In the genomic region with DNA sequence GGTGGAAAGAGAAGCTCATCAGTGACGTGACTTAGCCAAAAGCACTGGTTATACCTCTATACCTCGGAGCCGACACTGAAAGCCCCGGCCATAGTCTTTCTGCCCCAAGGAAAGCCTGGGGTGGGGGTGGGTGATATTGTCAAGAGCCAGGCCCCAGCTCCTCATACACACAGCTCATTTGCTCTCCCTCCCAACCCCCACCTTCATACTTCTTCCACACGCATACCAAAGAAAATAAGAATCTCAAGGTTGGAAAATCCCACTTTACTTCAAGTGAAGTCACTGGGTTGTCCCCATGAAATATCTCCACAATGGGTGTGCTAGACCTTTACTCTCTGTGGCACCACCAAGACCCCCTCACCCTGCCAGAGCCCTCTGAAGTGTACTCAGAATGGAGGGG, we compare ENCODE assay signal across 7 cellular contexts. TPM values are rescaled to one million over a fixed set of nuclear protein-coding genes. Genes with fewer than 3 reads are reported as not detected.
DNase-seq lines count a peak whose midpoint lies in the region; ATAC-seq and TF ChIP-seq lines count a peak whose summit lies in the region.

No MANE protein-coding gene starts in this region.

- H3K9me3 ChIP-seq in WERI-Rb-1 (ENCODE audit: severe bottlenecking) (no peaks in the 10 kb centered on the region), HAP-1 (peaks cover 8% of the 10 kb centered on the region)

- H3K27ac Mint-ChIP-seq in glutamatergic neuron (ENCODE audit: unreplicated experiment): no peak overlapping the region
- H3K27ac Mint-ChIP-seq in stimulated activated naive B cell treated with anti-CD40 and anti-IgM and Interleukin-4, amounts not matched to agents 10 μg/mL and 1 μg/mL and 100 μg/mL, for 72 hours: peak overlapping the region; percentile 98

- H3K9me3 Mint-ChIP-seq in glutamatergic neuron (ENCODE audit: unreplicated experiment): peaks cover 20% of the 10 kb centered on the region
- peaks cover 7% of the 10 kb centered on the region in 2 donors for H3K9me3 Mint-ChIP-seq in stimulated activated naive B cell treated with anti-CD40 and anti-IgM and Interleukin-4, amounts not matched to agents 10 μg/mL and 1 μg/mL and 100 μg/mL, for 72 hours

- H3K4me3 ChIP-seq in GM12864 (ENCODE audit: low read depth, low read length) (peak overlapping the region; percentile 69), WERI-Rb-1 (ENCODE audit: low read depth, low read length) (no peak overlapping the region), HAP-1 (no peak overlapping the region)

- TF ChIP-seq CTCF in GM12864 (IDR thresholded peaks at IDR 0.05; ENCODE audit: low read depth, low read length, missing control alignments) (no peak), WERI-Rb-1 (IDR thresholded peaks at IDR 0.05; ENCODE audit: low read depth, low read length) (no peak), glutamatergic neuron (IDR thresholded peaks at IDR 0.05; ENCODE audit: partially characterized antibody, unreplicated experiment) (no peak)

- peak; percentile 17 to 38 for ATAC-seq in stimulated activated naive B cell treated with anti-CD40 and anti-IgM and Interleukin-4, amounts not matched to agents 10 μg/mL and 1 μg/mL and 100 μg/mL, for 72 hours (replicated peaks)

- DNase-seq in GM12864 (ENCODE audit: low read depth): no peak
- no peak for DNase-seq in WERI-Rb-1
- DNase-seq in glutamatergic neuron: no peak
- no peak for DNase-seq in stimulated activated naive B cell treated with anti-CD40 and anti-IgM and Interleukin-4, amounts not matched to agents 10 μg/mL and 1 μg/mL and 100 μg/mL, for 72 hours
- DNase-seq in HAP-1 (ENCODE audit: low spot score in 2 of 2): no peak
- DNase-seq in NCI-H2196 (lab: John Stamatoyannopoulos, UW; ENCODE audit: unreplicated experiment): no peak
- no peak for DNase-seq in NOMO-1 (lab: John Stamatoyannopoulos, UW; ENCODE audit: unreplicated experiment in 2 of 2)

- H3K27me3 ChIP-seq in WERI-Rb-1 (ENCODE audit: insufficient read depth, low read depth, severe bottlenecking) (no peaks in the 10 kb centered on the region), HAP-1 (ENCODE audit: low read depth) (no peaks in the 10 kb centered on the region)

- peaks cover 4% of the 10 kb centered on the region for H3K4me1 ChIP-seq in HAP-1

- H3K27me3 Mint-ChIP-seq in glutamatergic neuron (ENCODE audit: unreplicated experiment): peaks cover 10% of the 10 kb centered on the region
- H3K27me3 Mint-ChIP-seq in stimulated activated naive B cell treated with anti-CD40 and anti-IgM and Interleukin-4, amounts not matched to agents 10 μg/mL and 1 μg/mL and 100 μg/mL, for 72 hours: no peaks in the 10 kb centered on the region

- H3K36me3 ChIP-seq in WERI-Rb-1 (peaks cover 6% of the 10 kb centered on the region; the same call in 1 of the 2 replicates), HAP-1 (replicated peaks) (no peaks in the 10 kb centered on the region)

- H3K27ac ChIP-seq in WERI-Rb-1: peak overlapping the region; percentile 93

- H3K4me3 Mint-ChIP-seq in glutamatergic neuron (ENCODE audit: unreplicated experiment): peak overlapping the region; percentile 99
- H3K4me3 Mint-ChIP-seq in stimulated activated naive B cell treated with anti-CD40 and anti-IgM and Interleukin-4, amounts not matched to agents 10 μg/mL and 1 μg/mL and 100 μg/mL, for 72 hours: peak overlapping the region; percentile 93 to 99

- in situ Hi-C loops in HAP-1 (cut with MboI; ENCODE audit: low sequenced_read_pairs): no loop called here

- peaks cover 12% of the 10 kb centered on the region for H3K4me1 Mint-ChIP-seq in glutamatergic neuron (ENCODE audit: low read depth, unreplicated experiment)
- peaks cover 56 to 83% of the 10 kb centered on the region in 2 donors for H3K4me1 Mint-ChIP-seq in stimulated activated naive B cell treated with anti-CD40 and anti-IgM and Interleukin-4, amounts not matched to agents 10 μg/mL and 1 μg/mL and 100 μg/mL, for 72 hours

- H3K36me3 Mint-ChIP-seq in glutamatergic neuron (ENCODE audit: unreplicated experiment): peaks cover 25% of the 10 kb centered on the region
- H3K36me3 Mint-ChIP-seq in stimulated activated naive B cell treated with anti-CD40 and anti-IgM and Interleukin-4, amounts not matched to agents 10 μg/mL and 1 μg/mL and 100 μg/mL, for 72 hours: peaks cover 68 to 81% of the 10 kb centered on the region in 2 donors

RNA-seq across cellular contexts. Expression of a gene that starts 27.1 kb away (rescaled TPM):
- 45.6 TPM for total RNA-seq in glutamatergic neuron (ENCODE audit: unreplicated experiment)

RNA-seq across cellular contexts. Expression of a gene that starts 31.4 kb away (rescaled TPM):
- total RNA-seq in glutamatergic neuron (ENCODE audit: unreplicated experiment): 27.0 TPM
